In genomic region chr22:49986325-49986724, GRCh38 we compare ENCODE assay signal across 12 cellular contexts. TPM values are rescaled to one million over a fixed set of nuclear protein-coding genes. Genes with fewer than 3 reads are reported as not detected.
"Had no signal": no experiment of that assay in that cellular context is flagged by ENCODE, and none has a peak within 500 bp of the region (broad histone marks: within the 10 kb centered on the region; RNA-seq: fewer than 3 reads in every experiment).

No MANE protein-coding gene starts in this region.

- H3K9ac ChIP-seq: GM23248 had no signal

- DNase-seq: GM23248, GOT3, H7, H9, HCEC 1CT, HFFc6 had no signal

- FAIRE-seq: H1, H54 had no signal

- H3K4me3 ChIP-seq: GM23248, GM23338, HAP-1 had no signal

- H3K4me2 ChIP-seq: GM23338 had no signal

- H3K27ac ChIP-seq: GM23248 had no signal

- H2AFZ ChIP-seq: GM23248, GM23338 had no signal

- H3K4me1 ChIP-seq: HAP-1 had no signal

- ATAC-seq: GM23338, HCT116 had no signal

- H3K36me3 ChIP-seq: HAP-1 had no signal

RNA-seq across cellular contexts. Expression of gene IL17REL, which starts 26.2 kb away (rescaled TPM):
- total RNA-seq: GM23248, H4, H7, HFFc6 had no signal
- polyA plus RNA-seq: GM23248, GM23338 had no signal
